Comparison of ENCODE assay signal across 8 cellular contexts in the genomic region with DNA sequence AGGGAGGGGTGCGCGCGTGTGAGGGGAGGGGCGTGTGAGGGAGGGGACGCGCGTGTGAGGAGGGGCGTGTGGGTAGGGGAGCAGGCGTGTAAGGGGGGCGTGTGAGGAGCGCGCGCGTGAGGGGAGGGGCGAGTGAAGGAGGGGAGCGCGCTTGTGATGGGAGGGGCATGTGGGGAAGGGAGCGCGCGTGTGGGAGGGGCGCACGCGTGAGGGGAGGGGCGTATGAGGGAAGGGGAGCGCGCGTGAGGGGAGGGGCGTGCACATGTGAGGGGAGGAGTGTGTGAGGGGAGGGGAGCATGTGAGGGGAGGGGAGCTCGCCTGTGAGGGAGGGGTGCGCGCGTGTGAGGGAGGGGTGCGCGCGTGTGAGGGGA. TPM values are rescaled to one million over a fixed set of nuclear protein-coding genes. Genes with fewer than 3 reads are reported as not detected.
DNase-seq lines count a peak whose midpoint lies in the region; TF ChIP-seq lines count a peak whose summit lies in the region.

No MANE protein-coding gene starts in this region.

- H3K9me3 Mint-ChIP-seq in Calu3 (ENCODE audit: low read depth, unreplicated experiment) (no peaks in the 10 kb centered on the region), glutamatergic neuron (ENCODE audit: unreplicated experiment) (peaks cover 13% of the 10 kb centered on the region), osteocyte (ENCODE audit: unreplicated experiment) (no peaks in the 10 kb centered on the region)
- H3K9me3 Mint-ChIP-seq in activated naive CD8-positive, alpha-beta T cell (ENCODE audit: low read depth) = no peaks in the 10 kb centered on the region

- intact Hi-C loops in Calu3 (cut with micrococcal nuclease; ENCODE audit: unreplicated experiment) (no loop called here), thyroid gland (cut with DNase I) (loop anchor here (10.0 kb wide), 1 partner anchor 48 kb away; no protein-coding TSS in a partner anchor)

- peak overlapping the region; percentile 53 to 79 (median 69) for H3K4me3 ChIP-seq in thyroid gland (replicated peaks in 1 of 3)

- no peaks in the 10 kb centered on the region for H3K9me3 ChIP-seq in KOPT-K1 (ENCODE audit: insufficient read depth, low read length, poor library complexity, severe bottlenecking)
- H3K9me3 ChIP-seq in thyroid gland = no peaks in the 10 kb centered on the region

- no peaks in the 10 kb centered on the region for H3K27me3 Mint-ChIP-seq in Calu3 (ENCODE audit: unreplicated experiment)
- no peaks in the 10 kb centered on the region for H3K27me3 Mint-ChIP-seq in activated naive CD8-positive, alpha-beta T cell
- peaks cover 17% of the 10 kb centered on the region for H3K27me3 Mint-ChIP-seq in glutamatergic neuron (ENCODE audit: unreplicated experiment)
- no peaks in the 10 kb centered on the region for H3K27me3 Mint-ChIP-seq in osteocyte (ENCODE audit: unreplicated experiment)

- H3K4me3 Mint-ChIP-seq in Calu3 (ENCODE audit: low read depth, unreplicated experiment) (peak overlapping the region; percentile 76), glutamatergic neuron (ENCODE audit: unreplicated experiment) (peak overlapping the region; percentile 81), osteocyte (ENCODE audit: unreplicated experiment) (peak overlapping the region; percentile 97)
- H3K4me3 Mint-ChIP-seq in activated naive CD8-positive, alpha-beta T cell = peak overlapping the region; percentile 93

- H3K27ac Mint-ChIP-seq in Calu3 (ENCODE audit: unreplicated experiment) (peak overlapping the region; percentile 82), glutamatergic neuron (ENCODE audit: unreplicated experiment) (no peak overlapping the region), osteocyte (ENCODE audit: unreplicated experiment) (peak overlapping the region; percentile 93)
- peak overlapping the region; percentile 98 for H3K27ac Mint-ChIP-seq in activated naive CD8-positive, alpha-beta T cell

- no peak for TF ChIP-seq POLR2A in thyroid gland (IDR thresholded peaks at IDR 0.05)

- CTCF ChIA-PET in Calu3 (lab: Charles Lee) = interaction anchor here (0.6 to 0.9 kb wide), 8 partner anchors 19 to 1237 kb away, joined by 3 to 8 read pairs (median 4); no protein-coding TSS in a partner anchor

- no TSS peak for BruUV-seq in Calu3 (replicated peaks; lab: Mats Ljungman, UMichigan)

- peaks cover 36% of the 10 kb centered on the region for H3K36me3 Mint-ChIP-seq in Calu3 (ENCODE audit: insufficient read depth, unreplicated experiment)
- H3K36me3 Mint-ChIP-seq in activated naive CD8-positive, alpha-beta T cell = peaks cover 6% of the 10 kb centered on the region
- no peaks in the 10 kb centered on the region for H3K36me3 Mint-ChIP-seq in glutamatergic neuron (ENCODE audit: unreplicated experiment)
- H3K36me3 Mint-ChIP-seq in osteocyte (ENCODE audit: unreplicated experiment) = peaks cover 9% of the 10 kb centered on the region

- DNase-seq in Calu3 (peak; percentile 82), SKM-1 treated with dmso at 0.1 percent for 144 hours (lab: John Stamatoyannopoulos, UW; ENCODE audit: unreplicated experiment) (peak; percentile 88), glutamatergic neuron (peak; percentile 83), osteocyte (ENCODE audit: extremely low spot score, unreplicated experiment) (peak; percentile 95), thyroid gland (peak; percentile 87 to 91), HPDE6-E6E7 (ENCODE audit: extremely low spot score) (no peak)

- peaks cover 11 to 31% of the 10 kb centered on the region in 2 donors for H3K4me1 ChIP-seq in thyroid gland

- WGBS in thyroid gland, 2 donors = 0 to 3% methylated on average over 1 to 8 of the region's 35 CpGs

- H3K36me3 ChIP-seq in KOPT-K1 (ENCODE audit: insufficient read depth, low read length) = no peaks in the 10 kb centered on the region
- H3K36me3 ChIP-seq in thyroid gland = peaks cover 0 to 12% of the 10 kb centered on the region in 2 donors

- TF ChIP-seq CTCF in Calu3 (IDR thresholded peaks at IDR 0.05; ENCODE audit: unreplicated experiment) (no peak), glutamatergic neuron (IDR thresholded peaks at IDR 0.05; ENCODE audit: partially characterized antibody, unreplicated experiment) (no peak), osteocyte (IDR thresholded peaks at IDR 0.05) (no peak), thyroid gland (IDR thresholded peaks at IDR 0.05) (no peak)

- peak overlapping the region; percentile 47 for H3K27ac ChIP-seq in KOPT-K1 (ENCODE audit: low read depth, low read length, poor library complexity, severe bottlenecking)
- peak overlapping the region; percentile 81 to 91 (median 89) for H3K27ac ChIP-seq in thyroid gland

- no peaks in the 10 kb centered on the region for H3K27me3 ChIP-seq in thyroid gland

- H3K4me1 Mint-ChIP-seq in Calu3 (ENCODE audit: low read depth, unreplicated experiment) (peaks cover 15% of the 10 kb centered on the region), glutamatergic neuron (ENCODE audit: low read depth, unreplicated experiment) (peaks cover 17% of the 10 kb centered on the region), osteocyte (ENCODE audit: unreplicated experiment) (peaks cover 25% of the 10 kb centered on the region)
- peaks cover 31% of the 10 kb centered on the region for H3K4me1 Mint-ChIP-seq in activated naive CD8-positive, alpha-beta T cell (ENCODE audit: low read depth)

RNA-seq across cellular contexts. Expression of a gene that starts 19.1 kb away (rescaled TPM):
- total RNA-seq in Calu3 (2022) (8.1 and 8.4 TPM in 2 replicates), glutamatergic neuron (ENCODE audit: unreplicated experiment) (48.1 TPM), osteocyte (31.9 and 32.2 TPM in 2 replicates), thyroid gland (100 to 1,000 TPM in 1 of 4 donors, 10 to 100 TPM in 3; 51.2 to 136 (median 59.6) TPM)
